ENCODE assay signal across 13 cellular contexts in genomic region chr15:60528530-60528929, GRCh38. TPM values are rescaled to one million over a fixed set of nuclear protein-coding genes. Genes with fewer than 3 reads are reported as not detected.
A peak's percentile ranks its signal among the peaks of the same experiment; 100 is the strongest.
DNase-seq lines count a peak whose midpoint lies in the region; ATAC-seq and TF ChIP-seq lines count a peak whose summit lies in the region.
"Had no signal": no experiment of that assay in that cellular context is flagged by ENCODE, and none has a peak within 500 bp of the region (broad histone marks: within the 10 kb centered on the region; RNA-seq: fewer than 3 reads in every experiment).

No MANE protein-coding gene starts in this region.

- TF ChIP-seq EP300 in esophagus muscularis mucosa (IDR thresholded peaks at IDR 0.05): no peak

- H3K9me3 ChIP-seq in esophagus muscularis mucosa: no peaks in the 10 kb centered on the region

- no peak overlapping the region for H2AFZ ChIP-seq in KMS-11 (ENCODE audit: low read depth)
- H2AFZ ChIP-seq: neural progenitor cell had no signal

- H3K27ac Mint-ChIP-seq in central memory CD8-positive, alpha-beta T cell (ENCODE audit: low read depth): peak overlapping the region; percentile 95
- H3K27ac Mint-ChIP-seq in naive thymus-derived CD8-positive, alpha-beta T cell: peak overlapping the region; percentile 81 to 97 (median 92)
- no peak overlapping the region for H3K27ac Mint-ChIP-seq in endothelial cell (ENCODE audit: unreplicated experiment)
- H3K27ac Mint-ChIP-seq: neural progenitor cell, type B pancreatic cell had no signal

- H3K27ac ChIP-seq in KMS-11 (peak overlapping the region; percentile 78), esophagus muscularis mucosa (replicated peaks in 1 of 4) (no peak overlapping the region)
- H3K27ac ChIP-seq: neural progenitor cell had no signal

- 92% methylated on average over 1 of the region's 1 CpG for WGBS in esophagus muscularis mucosa

- ATAC-seq in activated CD4-positive, CD25-positive, alpha-beta regulatory T cell treated with anti-CD3 and anti-CD28 coated beads, Interleukin-2, amount 50 U/mL, for 24 hours: peak; percentile 81 to 90
- peak; percentile 93 for ATAC-seq in central memory CD8-positive, alpha-beta T cell (replicated peaks; ENCODE audit: extremely low read depth, poor library complexity, severe bottlenecking)
- peak; percentile 83 to 93 for ATAC-seq in naive thymus-derived CD8-positive, alpha-beta T cell

- no peak for DNase-seq in activated CD4-positive, CD25-positive, alpha-beta regulatory T cell treated with anti-CD3 and anti-CD28 coated beads, Interleukin-2, amount 50 U/mL, for 72 hours
- DNase-seq in central memory CD8-positive, alpha-beta T cell (ENCODE audit: low spot score in 2 of 2): no peak
- peak in 2 of 10 donors; percentile 43 to 47 for DNase-seq in naive thymus-derived CD8-positive, alpha-beta T cell
- DNase-seq in endothelial cell (ENCODE audit: low spot score) (no peak), esophagus muscularis mucosa (ENCODE audit: extremely low spot score) (no peak)
- DNase-seq in NK-92 treated with Interleukin-12 subunit alpha and Interleukin-12 subunit beta, amount 100 ng/mL, for 24 hours (lab: John Stamatoyannopoulos, UW): no peak
- DNase-seq: activated CD8-positive, alpha-beta memory T cell treated with anti-CD3 and anti-CD28 coated beads for 24 hours; NCI-H1105; small intestine had no signal

- POLR2A ChIA-PET in naive thymus-derived CD8-positive, alpha-beta T cell (lab: Charles Lee): interaction anchor here (0.7 to 1.5 kb wide), 3 partner anchors 8 to 29 kb away, joined by 3 to 7 read pairs (median 4); no protein-coding TSS in a partner anchor

- peaks cover 91% of the 10 kb centered on the region for H3K79me2 ChIP-seq in KMS-11 (ENCODE audit: insufficient read depth, low read depth)

- H3K27me3 Mint-ChIP-seq in central memory CD8-positive, alpha-beta T cell: no peaks in the 10 kb centered on the region
- H3K27me3 Mint-ChIP-seq in naive thymus-derived CD8-positive, alpha-beta T cell: no peaks in the 10 kb centered on the region
- H3K27me3 Mint-ChIP-seq in endothelial cell (ENCODE audit: unreplicated experiment): peaks cover 6% of the 10 kb centered on the region
- H3K27me3 Mint-ChIP-seq: type B pancreatic cell had no signal

- peaks cover 29% of the 10 kb centered on the region for H3K36me3 Mint-ChIP-seq in central memory CD8-positive, alpha-beta T cell (ENCODE audit: insufficient read depth)
- H3K36me3 Mint-ChIP-seq in naive thymus-derived CD8-positive, alpha-beta T cell: peaks cover 0 to 64% (median 6%) of the 10 kb centered on the region in 3 donors
- H3K36me3 Mint-ChIP-seq in endothelial cell (ENCODE audit: low read depth, unreplicated experiment): no peaks in the 10 kb centered on the region
- H3K36me3 Mint-ChIP-seq: neural progenitor cell, type B pancreatic cell had no signal

- no peaks in the 10 kb centered on the region; the same call in 1 of the 2 replicates for H3K36me3 ChIP-seq in KMS-11 (ENCODE audit: insufficient read depth)
- peaks cover 0 to 10% (median 3%) of the 10 kb centered on the region in 4 donors for H3K36me3 ChIP-seq in esophagus muscularis mucosa
- H3K36me3 ChIP-seq: neural progenitor cell had no signal

- no peak overlapping the region for H3K4me3 ChIP-seq in KMS-11 (IDR thresholded peaks at IDR 0.05; ENCODE audit: insufficient read depth, low read depth, low read length)
- no peak overlapping the region for H3K4me3 ChIP-seq in esophagus muscularis mucosa
- H3K4me3 ChIP-seq: neural progenitor cell had no signal

- peak overlapping the region; percentile 24; the same call in 1 of the 2 replicates for H3K9ac ChIP-seq in KMS-11
- H3K9ac ChIP-seq: neural progenitor cell had no signal

- no peaks in the 10 kb centered on the region; the same call in 1 of the 2 replicates for H4K20me1 ChIP-seq in KMS-11 (ENCODE audit: insufficient read depth)

- H3K27me3 ChIP-seq in KMS-11 (ENCODE audit: insufficient read depth, low read depth) (no peaks in the 10 kb centered on the region), esophagus muscularis mucosa (no peaks in the 10 kb centered on the region)
- H3K27me3 ChIP-seq: neural progenitor cell had no signal

- TF ChIP-seq POLR2A in esophagus muscularis mucosa (IDR thresholded peaks at IDR 0.05; ENCODE audit: low read depth): no peak

- H3K4me3 Mint-ChIP-seq in central memory CD8-positive, alpha-beta T cell: peak overlapping the region; percentile 26
- H3K4me3 Mint-ChIP-seq in naive thymus-derived CD8-positive, alpha-beta T cell: peak overlapping the region in 8 of 10 donors; percentile 6 to 51 (median 38)
- no peak overlapping the region for H3K4me3 Mint-ChIP-seq in endothelial cell (ENCODE audit: unreplicated experiment)
- H3K4me3 Mint-ChIP-seq: neural progenitor cell, type B pancreatic cell had no signal

- TF ChIP-seq CTCF in KMS-11 (conservative IDR thresholded peaks at IDR 0.05; ENCODE audit: low read depth, low read length): no peak
- TF ChIP-seq CTCF in endothelial cell (IDR thresholded peaks at IDR 0.05; ENCODE audit: unreplicated experiment): no peak
- TF ChIP-seq CTCF in esophagus muscularis mucosa (IDR thresholded peaks at IDR 0.05): no peak

- no peaks in the 10 kb centered on the region for H3K9me3 Mint-ChIP-seq in central memory CD8-positive, alpha-beta T cell
- no peaks in the 10 kb centered on the region for H3K9me3 Mint-ChIP-seq in naive thymus-derived CD8-positive, alpha-beta T cell
- no peaks in the 10 kb centered on the region for H3K9me3 Mint-ChIP-seq in endothelial cell (ENCODE audit: unreplicated experiment)
- H3K9me3 Mint-ChIP-seq: neural progenitor cell, type B pancreatic cell had no signal

- H3K4me2 ChIP-seq in KMS-11: peak overlapping the region; percentile 58
- H3K4me2 ChIP-seq: neural progenitor cell had no signal

- H3K4me1 Mint-ChIP-seq in central memory CD8-positive, alpha-beta T cell: peaks cover 81% of the 10 kb centered on the region
- H3K4me1 Mint-ChIP-seq in naive thymus-derived CD8-positive, alpha-beta T cell: peaks cover 32 to 85% (median 76%) of the 10 kb centered on the region in 4 donors
- H3K4me1 Mint-ChIP-seq in endothelial cell (ENCODE audit: unreplicated experiment): no peaks in the 10 kb centered on the region

- intact Hi-C loops in esophagus muscularis mucosa (cut with DNase I): no loop called here

- H3K4me1 ChIP-seq in KMS-11 (ENCODE audit: low read depth, poor library complexity, severe bottlenecking) (peaks cover 83% of the 10 kb centered on the region), esophagus muscularis mucosa (peaks cover 0 to 26% (median 14%) of the 10 kb centered on the region in 4 donors)
- H3K4me1 ChIP-seq: neural progenitor cell had no signal

RNA-seq across cellular contexts. Expression of gene ICE2, which starts 49.6 kb away (rescaled TPM):
- 10 to 100 TPM; 64.2 to 70.4 TPM for total RNA-seq in naive thymus-derived CD8-positive, alpha-beta T cell
- 10 to 100 TPM; 68.6 to 71.4 (median 69.2) TPM for polyA plus RNA-seq in naive thymus-derived CD8-positive, alpha-beta T cell
- total RNA-seq in endothelial cell (ENCODE audit: unreplicated experiment): 42.2 TPM
- 10 to 100 TPM; 17.4 to 30.4 (median 21.3) TPM for total RNA-seq in esophagus muscularis mucosa
